ENCODE assay signal across 27 cellular contexts in genomic region chr2:88875749-88876148, GRCh38.
"Had no signal": no experiment of that assay in that cellular context is flagged by ENCODE, and none has a peak within 500 bp of the region (broad histone marks: within the 10 kb centered on the region; RNA-seq: fewer than 3 reads in every experiment).

No MANE protein-coding gene starts in this region.

- H3K4me3 ChIP-seq: left lung, lung, ovary, sigmoid colon, spleen, suprapubic skin, thoracic aorta, tibial artery, upper lobe of right lung had no signal

- H3K9me3 ChIP-seq: left lung, ovary, sigmoid colon, spleen, suprapubic skin, thoracic aorta, tibial artery, upper lobe of right lung had no signal

- H3K4me1 ChIP-seq: tibial artery, upper lobe of right lung had no signal

- H3K9me3 Mint-ChIP-seq: immature natural killer cell; natural killer cell; stimulated activated effector memory CD8-positive, alpha-beta T cell treated with anti-CD3 and anti-CD28 coated beads, Interleukin-12 subunit alpha, Interleukin-12 subunit beta, amount 100 ng/mL, for 72 hours; stimulated activated naive CD8-positive, alpha-beta T cell treated with anti-CD3 and anti-CD28 coated beads, Interleukin-15, Interleukin-2, amounts not matched to agents 100 ng/mL and 50 ng/mL, for 24 hours had no signal

- H3K36me3 ChIP-seq: left lung, ovary, sigmoid colon, spleen, suprapubic skin, thoracic aorta, tibial artery, upper lobe of right lung had no signal

- H3K27ac Mint-ChIP-seq: immature natural killer cell; mesothelial cell of epicardium; natural killer cell; progenitor cell of endocrine pancreas; stimulated activated effector memory CD8-positive, alpha-beta T cell treated with anti-CD3 and anti-CD28 coated beads, Interleukin-12 subunit alpha, Interleukin-12 subunit beta, amount 100 ng/mL, for 72 hours; stimulated activated naive CD8-positive, alpha-beta T cell treated with anti-CD3 and anti-CD28 coated beads, Interleukin-15, Interleukin-2, amounts not matched to agents 100 ng/mL and 50 ng/mL, for 24 hours had no signal

- H3K4me1 Mint-ChIP-seq: immature natural killer cell; mesothelial cell of epicardium; natural killer cell; stimulated activated effector memory CD8-positive, alpha-beta T cell treated with anti-CD3 and anti-CD28 coated beads, Interleukin-12 subunit alpha, Interleukin-12 subunit beta, amount 100 ng/mL, for 72 hours had no signal

- H3K27ac ChIP-seq: left lung, ovary, sigmoid colon, spleen, suprapubic skin, thoracic aorta, tibial artery, upper lobe of right lung had no signal

- H3K27me3 ChIP-seq: left lung, ovary, spleen, upper lobe of right lung had no signal

- DNase-seq: hippocampal formation; immature natural killer cell; kidney; left colon; left lung; mesendoderm; naive B cell; natural killer cell; ovary; retina; right cardiac atrium; sigmoid colon; small intestine; spleen; stimulated activated CD4-positive, alpha-beta T cell treated with anti-CD3 and anti-CD28 coated beads, Interleukin-4, amount 100 ng/mL, for 24 hours; stimulated activated naive CD4-positive, alpha-beta T cell; tibial artery; trophoblast cell; upper lobe of right lung had no signal

- H3K4me3 Mint-ChIP-seq: immature natural killer cell; mesothelial cell of epicardium; naive B cell; natural killer cell; stimulated activated effector memory CD8-positive, alpha-beta T cell treated with anti-CD3 and anti-CD28 coated beads, Interleukin-12 subunit alpha, Interleukin-12 subunit beta, amount 100 ng/mL, for 72 hours; stimulated activated naive CD8-positive, alpha-beta T cell treated with anti-CD3 and anti-CD28 coated beads, Interleukin-15, Interleukin-2, amounts not matched to agents 100 ng/mL and 50 ng/mL, for 24 hours had no signal

- H3K27me3 Mint-ChIP-seq: naive B cell had no signal

- H3K36me3 Mint-ChIP-seq: immature natural killer cell; mesothelial cell of epicardium; naive B cell; natural killer cell; stimulated activated effector memory CD8-positive, alpha-beta T cell treated with anti-CD3 and anti-CD28 coated beads, Interleukin-12 subunit alpha, Interleukin-12 subunit beta, amount 100 ng/mL, for 72 hours had no signal

- FAIRE-seq: islet of Langerhans, small intestine had no signal
